In genomic region chr2:101796825-101797600, GRCh38 we compare ENCODE assay signal across 19 cellular contexts.
DNase-seq lines count a peak whose midpoint lies in the region; ATAC-seq and TF ChIP-seq lines count a peak whose summit lies in the region.
"Had no signal": no experiment of that assay in that cellular context is flagged by ENCODE, and none has a peak within 500 bp of the region (broad histone marks: within the 10 kb centered on the region; RNA-seq: fewer than 3 reads in every experiment).

No MANE protein-coding gene starts in this region.

- no peak for ATAC-seq in central memory CD8-positive, alpha-beta T cell (replicated peaks; ENCODE audit: extremely low read depth, poor library complexity, severe bottlenecking)
- ATAC-seq in GM21526 (IDR thresholded peaks at IDR 0.05; ENCODE audit: low FRiP score, unreplicated experiment): no peak
- ATAC-seq: lower lobe of right lung, natural killer cell had no signal

- peak overlapping the region; percentile 21 for H3K27ac Mint-ChIP-seq in central memory CD8-positive, alpha-beta T cell (ENCODE audit: low read depth)
- H3K27ac Mint-ChIP-seq in nephron progenitor cell: peak overlapping the region; percentile 87
- H3K27ac Mint-ChIP-seq: natural killer cell had no signal

- peaks cover 64% of the 10 kb centered on the region for H3K4me1 Mint-ChIP-seq in central memory CD8-positive, alpha-beta T cell
- peaks cover 22% of the 10 kb centered on the region for H3K4me1 Mint-ChIP-seq in nephron progenitor cell

- DNase-seq in Ammon's horn (ENCODE audit: low spot score): peak; percentile 67
- peak; percentile 9 for DNase-seq in GDM1 (lab: John Stamatoyannopoulos, UW)
- DNase-seq in central memory CD8-positive, alpha-beta T cell (ENCODE audit: low spot score in 2 of 2): no peak
- DNase-seq in nephron progenitor cell: no peak
- DNase-seq in putamen (ENCODE audit: low spot score): no peak
- no peak for DNase-seq in stimulated activated CD4-positive, alpha-beta T cell treated with anti-CD3 and anti-CD28 coated beads, Interleukin-15, amount 100 ng/mL, for 24 hours
- DNase-seq in NOMO-1 treated with DMSO at 0.1 percent for 48 hours (lab: John Stamatoyannopoulos, UW; ENCODE audit: unreplicated experiment): no peak
- DNase-seq: activated CD4-positive, alpha-beta T cell treated with anti-CD3 and anti-CD28 coated beads for 48 hours; activated naive CD4-positive, alpha-beta T cell treated with anti-CD3 and anti-CD28 coated beads, Interleukin-2, amount 50 U/mL, for 16 hours; KG1; lower lobe of right lung; natural killer cell; NCI-H1048; NCI-H2081; NCI-H526; SIG-M5; spleen; stimulated activated naive CD4-positive, alpha-beta T cell had no signal

- TF ChIP-seq CTCF in nephron progenitor cell (IDR thresholded peaks at IDR 0.05): no peak

- H3K27me3 Mint-ChIP-seq in central memory CD8-positive, alpha-beta T cell: no peaks in the 10 kb centered on the region
- H3K27me3 Mint-ChIP-seq in nephron progenitor cell (ENCODE audit: low read depth, poor library complexity): no peaks in the 10 kb centered on the region

- H3K4me3 Mint-ChIP-seq in central memory CD8-positive, alpha-beta T cell: no peak overlapping the region
- H3K4me3 Mint-ChIP-seq in nephron progenitor cell: no peak overlapping the region
- H3K4me3 Mint-ChIP-seq: natural killer cell had no signal

- H3K9me3 Mint-ChIP-seq in central memory CD8-positive, alpha-beta T cell: no peaks in the 10 kb centered on the region
- H3K9me3 Mint-ChIP-seq in nephron progenitor cell: no peaks in the 10 kb centered on the region
- H3K9me3 Mint-ChIP-seq: natural killer cell had no signal

- no peaks in the 10 kb centered on the region for H3K36me3 Mint-ChIP-seq in central memory CD8-positive, alpha-beta T cell (ENCODE audit: insufficient read depth)
- peaks cover 20% of the 10 kb centered on the region for H3K36me3 Mint-ChIP-seq in nephron progenitor cell (ENCODE audit: low read depth)
- H3K36me3 Mint-ChIP-seq: natural killer cell had no signal

Comparison
In these comparisons a context has a peak if more than half of its experiments do, and no peak if none do; other contexts are left out.
1. DNase-seq: peak in Ammon's horn (single experiment) and GDM1 (single experiment); none in central memory CD8-positive, alpha-beta T cell (0 of 2), nephron progenitor cell (single experiment), putamen (single experiment), stimulated activated CD4-positive, alpha-beta T cell treated with anti-CD3 and anti-CD28 coated beads, Interleukin-15, amount 100 ng/mL, for 24 hours (single experiment) and NOMO-1 treated with DMSO at 0.1 percent for 48 hours (single experiment).